16 cellular contexts compared by ENCODE assay signal in the genomic region with DNA sequence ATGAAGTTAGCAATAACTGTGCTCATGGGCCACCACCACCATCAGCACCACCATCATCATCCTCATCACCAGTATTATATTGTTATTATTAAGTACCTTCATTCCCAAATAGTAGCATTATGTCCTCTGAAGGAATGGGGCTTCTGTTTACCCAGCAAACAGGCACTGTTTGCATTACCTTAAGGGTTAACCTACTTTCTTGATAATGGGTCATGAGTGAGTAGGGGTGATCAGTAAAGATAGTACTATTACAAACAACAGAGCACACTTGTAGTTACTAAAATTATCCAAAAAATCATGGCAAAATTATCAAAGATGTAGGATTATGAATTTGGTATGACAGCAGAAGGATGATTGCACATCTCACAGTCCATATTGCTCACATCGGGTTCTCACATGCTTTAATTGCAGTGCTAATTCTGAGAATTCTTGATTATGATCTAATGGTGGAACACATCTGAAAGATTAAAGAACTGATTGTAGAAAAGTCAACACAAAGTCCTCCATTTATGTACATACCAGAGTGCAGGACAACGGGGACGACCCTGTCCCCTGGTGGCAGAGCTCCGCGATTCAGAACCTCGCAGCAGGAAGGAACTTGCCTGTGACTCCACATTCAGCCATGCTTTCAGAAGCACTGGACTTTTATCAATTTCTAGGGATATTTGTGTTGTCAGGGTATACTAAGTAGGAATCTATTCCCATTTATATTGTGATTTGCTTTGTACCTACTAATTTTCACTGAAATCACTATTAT. TPM values are rescaled to one million over a fixed set of nuclear protein-coding genes. Genes with fewer than 3 reads are reported as not detected.
DNase-seq lines count a peak whose midpoint lies in the region; ATAC-seq, FAIRE-seq and TF ChIP-seq lines count a peak whose summit lies in the region.
"Had no signal": no experiment of that assay in that cellular context is flagged by ENCODE, and none has a peak within 500 bp of the region (broad histone marks: within the 10 kb centered on the region; RNA-seq: fewer than 3 reads in every experiment).

No MANE protein-coding gene starts in this region.

- no peak overlapping the region for H2AFZ ChIP-seq in PC-3 (ENCODE audit: low read length)

- no peaks in the 10 kb centered on the region for H4K20me1 ChIP-seq in PC-3 (ENCODE audit: low read length)

- H3K9me3 ChIP-seq in PC-3 (ENCODE audit: low read length) = no peaks in the 10 kb centered on the region

- TF ChIP-seq CTCF in PC-3 (conservative IDR thresholded peaks at IDR 0.05; ENCODE audit: low read depth, low read length) = peak; percentile 41
- peak; percentile 11 for TF ChIP-seq CTCF in epithelial cell of esophagus (IDR thresholded peaks at IDR 0.05; ENCODE audit: insufficient read depth, low read depth, low read length, missing control alignments)

- H3K9me2 ChIP-seq in PC-3 (replicated peaks; ENCODE audit: low read length) = no peaks in the 10 kb centered on the region

- CTCF ChIA-PET in PC-3 (lab: Charles Lee) = interaction anchor here (0.7 kb wide), 1 partner anchor 157 kb away, joined by 3 read pairs; no protein-coding TSS in a partner anchor

- no peaks in the 10 kb centered on the region for H3K79me2 ChIP-seq in PC-3 (ENCODE audit: low read length)

- FAIRE-seq in HTR-8/SVneo (lab: Jason Lieb, UNC) = no peak
- FAIRE-seq: urothelium cell line had no signal

- H3K4me3 ChIP-seq in PC-3 (ENCODE audit: low read length) (no peak overlapping the region), epithelial cell of esophagus (ENCODE audit: low read length) (no peak overlapping the region)

- H3K4me1 ChIP-seq in PC-3 (ENCODE audit: insufficient read depth, low read length) = peaks cover 69% of the 10 kb centered on the region

- H3F3A ChIP-seq in PC-3 (ENCODE audit: low read length, unreplicated experiment) = no peaks in the 10 kb centered on the region

- H3K27ac ChIP-seq in PC-3 (ENCODE audit: low read length) = no peak overlapping the region

- DNase-seq in NCI-H748 (lab: John Stamatoyannopoulos, UW; ENCODE audit: unreplicated experiment) (peak; percentile 17), NCI-H748 treated with DMSO at 0.1 percent for 48 hours (lab: John Stamatoyannopoulos, UW) (no peak), PC-3 (no peak), epithelial cell of esophagus (ENCODE audit: low read depth) (peak; percentile 11), pons (ENCODE audit: low spot score) (peak; percentile 66), HTR-8/SVneo (ENCODE audit: insufficient read length, low spot score) (no peak), NCI-H510A treated with DMSO at 0.1 percent for 48 hours (lab: John Stamatoyannopoulos, UW) (no peak)
- DNase-seq: activated CD4-positive, CD25-positive, alpha-beta regulatory T cell; activated effector memory CD4-positive, alpha-beta T cell treated with Interleukin-2 at 50 U/mL for 16 hours; CD4-positive, alpha-beta T cell; EL; mammary epithelial cell; NCI-H2029 had no signal

- no peak overlapping the region for H3K9ac ChIP-seq in PC-3 (ENCODE audit: low read length)

- no TSS peak for BruUV-seq in PC-3 (replicated peaks; lab: Mats Ljungman, UMichigan)

- no peaks in the 10 kb centered on the region for H3K27me3 ChIP-seq in PC-3 (ENCODE audit: low read length)

- H3K36me3 ChIP-seq in PC-3 (ENCODE audit: low read depth, low read length) = no peaks in the 10 kb centered on the region

- POLR2A ChIA-PET in PC-3 (lab: Charles Lee; ENCODE audit: unreplicated experiment) = no interaction called here

- peak; percentile 16; the same call in 1 of the 2 replicates for ATAC-seq in PC-3
- no peak for ATAC-seq in GM21723 (IDR thresholded peaks at IDR 0.05; ENCODE audit: unreplicated experiment)
- ATAC-seq: natural killer cell treated with Interleukin-12 subunit alpha and Interleukin-12 subunit beta and Interleukin-15 and Interleukin-18, amount 100 ng/mL, for 72 hours had no signal

- no peak overlapping the region for H3K4me2 ChIP-seq in PC-3 (ENCODE audit: low read length)

- intact Hi-C loops in PC-3 (cut with micrococcal nuclease) = loop anchor here (2.0 to 5.0 kb wide), 2 partner anchors 82 to 224 kb away; no protein-coding TSS in a partner anchor

RNA-seq across cellular contexts. Expression of a gene that starts 31.0 kb away (rescaled TPM):
- 14.1 and 14.4 TPM in 2 replicates for total RNA-seq in PC-3 (2014; rRNA removed)
- total RNA-seq: CD4-positive, alpha-beta T cell had no signal

Comparison
In these comparisons a context has a peak if more than half of its experiments do, and no peak if none do; other contexts are left out.
1. DNase-seq: peak in NCI-H748 (single experiment), epithelial cell of esophagus (single experiment) and pons (single experiment); none in NCI-H748 treated with DMSO at 0.1 percent for 48 hours (single experiment), PC-3 (single experiment), HTR-8/SVneo (single experiment) and NCI-H510A treated with DMSO at 0.1 percent for 48 hours (single experiment).